In the genomic region with DNA sequence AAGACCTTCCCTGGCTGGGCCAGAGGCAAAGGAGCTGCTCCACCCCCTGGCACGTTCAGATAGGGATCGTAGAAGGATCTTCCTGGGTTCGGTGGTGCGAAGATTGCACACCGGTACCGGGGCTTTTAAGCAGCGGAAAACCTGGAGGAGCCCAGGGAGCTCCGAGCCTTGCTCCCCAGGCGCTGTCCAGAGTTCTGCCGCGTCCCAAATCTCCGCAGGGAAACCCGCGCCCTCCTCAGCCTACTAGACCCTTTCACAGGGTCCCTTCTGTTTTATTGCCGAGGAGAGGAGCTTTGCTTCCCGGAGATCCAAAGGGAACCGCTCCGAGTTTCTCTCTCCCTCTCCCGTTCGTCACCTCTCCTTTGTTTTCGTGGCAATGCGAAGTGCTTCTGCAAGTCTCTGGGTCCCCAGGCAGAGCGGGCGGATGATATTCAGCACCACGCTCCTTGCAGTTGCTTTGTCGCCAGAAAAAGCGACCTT, we compare ENCODE assay signal across 9 cellular contexts. TPM values are rescaled to one million over a fixed set of nuclear protein-coding genes. Genes with fewer than 3 reads are reported as not detected.
DNase-seq lines count a peak whose midpoint lies in the region; ATAC-seq lines count a peak whose summit lies in the region.
"Had no signal": no experiment of that assay in that cellular context is flagged by ENCODE, and none has a peak within 500 bp of the region (broad histone marks: within the 10 kb centered on the region; RNA-seq: fewer than 3 reads in every experiment).

No MANE protein-coding gene starts in this region.

- H3K27ac Mint-ChIP-seq in naive B cell, result peak overlapping the region in 2 of 6 donors; percentile 63 to 67

- ATAC-seq in naive B cell (ENCODE audit: low read depth in 2 of 2), result peak in 1 of 2 donors; percentile 21

- H3K36me3 Mint-ChIP-seq in naive B cell, result peaks cover 0 to 8% of the 10 kb centered on the region in 2 donors

- H3K4me3 Mint-ChIP-seq in naive B cell, result peak overlapping the region in 5 of 8 donors; percentile 52 to 80 (median 71)

- H3K9me3 Mint-ChIP-seq in naive B cell, result no peaks in the 10 kb centered on the region

- peak; percentile 7 for DNase-seq in Ammon's horn (ENCODE audit: low spot score)
- peak; percentile 66 for DNase-seq in M059J (ENCODE audit: low read depth)
- DNase-seq in ecto neural progenitor cell (ENCODE audit: low spot score), result peak; percentile 79
- no peak for DNase-seq in naive B cell
- DNase-seq in SIG-M5 treated with dmso at 0.1 percent for 504 hours (lab: John Stamatoyannopoulos, UW; ENCODE audit: unreplicated experiment), result no peak
- no peak for DNase-seq in activated CD4-positive, CD25-positive, alpha-beta regulatory T cell treated with anti-CD3 and anti-CD28 coated beads, Interleukin-2, amount 50 U/mL, for 72 hours
- DNase-seq in NOMO-1 (lab: John Stamatoyannopoulos, UW; ENCODE audit: unreplicated experiment in 2 of 2), result no peak
- DNase-seq in dedifferentiated amniotic fluid mesenchymal stem cell (ENCODE audit: extremely low spot score), result no peak

- H3K27me3 Mint-ChIP-seq in naive B cell, result peaks cover 44 to 54% (median 52%) of the 10 kb centered on the region in 3 donors

- peaks cover 12 to 18% (median 18%) of the 10 kb centered on the region in 3 donors for H3K4me1 Mint-ChIP-seq in naive B cell

RNA-seq across cellular contexts. Expression of a gene that starts 0.5 kb away (rescaled TPM):
- total RNA-seq in M059J (2014; rRNA removed; shearing (Covaris generic)), result not detected in 2 replicates
- not detected for polyA plus RNA-seq in naive B cell (ENCODE audit: low read depth in 6 of 6)
- total RNA-seq: activated CD8-positive, alpha-beta memory T cell treated with anti-CD3 and anti-CD28 coated beads for 36 hours had no signal

Comparison
In these comparisons a context has a peak if more than half of its experiments do, and no peak if none do; other contexts are left out.
1. DNase-seq: peak in Ammon's horn (single experiment), M059J (single experiment) and ecto neural progenitor cell (single experiment); none in naive B cell (single experiment), SIG-M5 treated with dmso at 0.1 percent for 504 hours (single experiment), activated CD4-positive, CD25-positive, alpha-beta regulatory T cell treated with anti-CD3 and anti-CD28 coated beads, Interleukin-2, amount 50 U/mL, for 72 hours (single experiment), NOMO-1 (0 of 2) and dedifferentiated amniotic fluid mesenchymal stem cell (single experiment).